ENCODE assay signal across 16 cellular contexts in genomic region chr11:299951-300735, GRCh38. TPM values are rescaled to one million over a fixed set of nuclear protein-coding genes. Genes with fewer than 3 reads are reported as not detected.
DNase-seq lines count a peak whose midpoint lies in the region; ATAC-seq, FAIRE-seq and TF ChIP-seq lines count a peak whose summit lies in the region.
"Had no signal": no experiment of that assay in that cellular context is flagged by ENCODE, and none has a peak within 500 bp of the region (broad histone marks: within the 10 kb centered on the region; RNA-seq: fewer than 3 reads in every experiment).

No MANE protein-coding gene starts in this region.

- no peak overlapping the region for H3K27ac ChIP-seq in AG04450 (ENCODE audit: low read depth, low read length)
- peak overlapping the region; percentile 63; the same call in 1 of the 2 replicates for H3K27ac ChIP-seq in GM23338 (ENCODE audit: low read depth)
- H3K27ac ChIP-seq in kidney (ENCODE audit: low read depth in 2 of 2, low read length in 2 of 2), result no peak overlapping the region
- H3K27ac ChIP-seq: transverse colon had no signal

- DNase-seq in AG04450 (ENCODE audit: low read depth, low spot score) (no peak), GM23338 (ENCODE audit: low spot score) (peak; percentile 87), astrocyte of the hippocampus (ENCODE audit: low read depth, low spot score) (peak; percentile 27), kidney (peak; percentile 81)
- no peak for DNase-seq in stimulated activated CD4-positive, alpha-beta T cell treated with anti-CD3 and anti-CD28 coated beads, Interleukin-2, amount 100 ng/mL, for 48 hours
- DNase-seq: activated CD4-positive, alpha-beta T cell treated with anti-CD3 and anti-CD28 coated beads, Interleukin-2, amount 10 ng/mL, durations not matched to agents 7 days and 5 days; central memory CD4-positive, alpha-beta T cell; NCI-H1048; transverse colon had no signal

- peak overlapping the region; percentile 65 for H3K4me2 ChIP-seq in GM23338

- H3K9ac ChIP-seq in kidney (ENCODE audit: low read length in 2 of 2), result no peak overlapping the region

- H3K9me3 ChIP-seq in AG04450 (ENCODE audit: control insufficient read depth, insufficient read depth, low read length), result peaks cover 6% of the 10 kb centered on the region; the same call in 1 of the 2 replicates
- no peaks in the 10 kb centered on the region for H3K9me3 ChIP-seq in kidney (ENCODE audit: control insufficient read depth in 1 of 2, low read length in 2 of 2)
- H3K9me3 ChIP-seq: transverse colon had no signal

- H4K20me1 ChIP-seq in GM23338 (replicated peaks; ENCODE audit: insufficient read depth), result no peaks in the 10 kb centered on the region

- H3K9me3 Mint-ChIP-seq in GM23338, result peaks cover 7% of the 10 kb centered on the region; the same call in 2 of the 3 replicates
- H3K9me3 Mint-ChIP-seq: activated CD4-positive, alpha-beta T cell treated with anti-CD3 and anti-CD28 coated beads, Interleukin-2, amount 10 ng/mL, durations not matched to agents 7 days and 5 days; neural crest cell had no signal

- intact Hi-C loops in kidney (cut with DNase I), result loop anchor here (10.0 kb wide), 1 partner anchor 55 kb away; no protein-coding TSS in a partner anchor

- ATAC-seq in GM23338 (peak; percentile 65), GM19395 (IDR thresholded peaks at IDR 0.05; ENCODE audit: unreplicated experiment) (no peak), HG03039 (IDR thresholded peaks at IDR 0.05; ENCODE audit: unreplicated experiment) (no peak), GM21786 (IDR thresholded peaks at IDR 0.05; ENCODE audit: unreplicated experiment) (no peak)

- H3K4me3 ChIP-seq in AG04450 (ENCODE audit: low read depth, low read length), result no peak overlapping the region
- no peak overlapping the region for H3K4me3 ChIP-seq in GM23338
- no peak overlapping the region for H3K4me3 ChIP-seq in kidney (ENCODE audit: low read length in 2 of 2)
- H3K4me3 ChIP-seq: transverse colon had no signal

- no peak overlapping the region for H2AFZ ChIP-seq in GM23338

- H3K4me3 Mint-ChIP-seq in GM23338, result no peak overlapping the region; the same call in 2 of the 3 replicates
- H3K4me3 Mint-ChIP-seq: activated CD4-positive, alpha-beta T cell treated with anti-CD3 and anti-CD28 coated beads, Interleukin-2, amount 10 ng/mL, durations not matched to agents 7 days and 5 days; neural crest cell had no signal

- H3K27ac Mint-ChIP-seq in GM23338, result no peak overlapping the region
- H3K27ac Mint-ChIP-seq: activated CD4-positive, alpha-beta T cell treated with anti-CD3 and anti-CD28 coated beads, Interleukin-2, amount 10 ng/mL, durations not matched to agents 7 days and 5 days had no signal

- H3K27me3 ChIP-seq in AG04450 (ENCODE audit: control insufficient read depth, insufficient read depth, low read length) (peaks cover 11% of the 10 kb centered on the region), GM23338 (ENCODE audit: insufficient read depth) (no peaks in the 10 kb centered on the region)

- peak; percentile 46 for TF ChIP-seq CTCF in AG04450 (IDR thresholded peaks at IDR 0.05; ENCODE audit: low read depth, low read length)
- TF ChIP-seq CTCF in GM23338 (conservative IDR thresholded peaks at IDR 0.05; ENCODE audit: low read depth in 2 of 2), result peak; percentile 51 to 78
- TF ChIP-seq CTCF in kidney (IDR thresholded peaks at IDR 0.05; ENCODE audit: borderline replicate concordance, extremely low read depth, insufficient read depth), result no peak

- no peaks in the 10 kb centered on the region for H3K9me2 ChIP-seq in GM23338 (ENCODE audit: insufficient read depth)

- peaks cover 11% of the 10 kb centered on the region for H3F3A ChIP-seq in GM23338 (replicated peaks; ENCODE audit: low read depth)

- H3K4me1 ChIP-seq in GM23338 (ENCODE audit: insufficient read depth), result peaks cover 43% of the 10 kb centered on the region
- no peaks in the 10 kb centered on the region for H3K4me1 ChIP-seq in kidney (ENCODE audit: control insufficient read depth in 1 of 2, insufficient read depth in 1 of 2, low read depth in 1 of 2, low read length in 2 of 2)

- H3K36me3 ChIP-seq in GM23338 (ENCODE audit: insufficient read depth), result no peaks in the 10 kb centered on the region
- H3K36me3 ChIP-seq in kidney (ENCODE audit: control insufficient read depth in 1 of 2, insufficient read depth in 2 of 2, low read length in 2 of 2), result no peaks in the 10 kb centered on the region
- H3K36me3 ChIP-seq: transverse colon had no signal

- peaks cover 38% of the 10 kb centered on the region for H3K4me1 Mint-ChIP-seq in GM23338

- FAIRE-seq in kidney (lab: Jason Lieb, UNC), result no peak
- FAIRE-seq: GM18507, H54, RCC 7860 had no signal

- no peaks in the 10 kb centered on the region for H3K79me2 ChIP-seq in GM23338 (replicated peaks; ENCODE audit: insufficient read depth)

- CTCF ChIA-PET in AG04450 (lab: Charles Lee), result interaction anchor here (0.9 kb wide), 1 partner anchor 11 kb away, joined by 3 read pairs; no protein-coding TSS in a partner anchor

- peaks cover 10% of the 10 kb centered on the region; the same call in 2 of the 3 replicates for H3K36me3 Mint-ChIP-seq in GM23338 (ENCODE audit: low read depth)

- H3K27me3 Mint-ChIP-seq in GM23338 (ENCODE audit: insufficient read depth, low read depth, poor library complexity), result peaks cover 35% of the 10 kb centered on the region

- POLR2A ChIA-PET in AG04450 (lab: Yijun Ruan, JAX), result interaction anchor here (0.5 to 0.6 kb wide), 2 partner anchors 55 to 56 kb away, joined by 3 to 7 read pairs; no protein-coding TSS in a partner anchor

TF ChIP-seq in GM23338, 12 proteins besides CTCF, POLR2A, EP300 and RAD21:
- 0 out of 2 replicates have a peak, but pooled peaks have one; percentile 8 for TF ChIP-seq POLR2AphosphoS5 (IDR thresholded peaks at IDR 0.05; ENCODE audit: low read depth)
- no peak for TF ChIP-seq JUNB (IDR thresholded peaks at IDR 0.05; ENCODE audit: unreplicated experiment)
TF ChIP-seq in GM23338: peak in this region for 1.

RNA-seq across cellular contexts. Expression of gene IFITM5, which starts 0.8 kb away (rescaled TPM):
- polyA plus RNA-seq in AG04450 (2011; rRNA removed) (not detected in 2 replicates), GM23338 (2016; fragmentation: Nextera tagmentation; extraction: Ambion mirVana) (0.42 TPM in 1 of 2 replicates, not detected in the other), kidney (ENCODE audit: insufficient read depth, low read depth, low replicate concordance) (not detected)
- not detected in 2 replicates for polyA minus RNA-seq in AG04450 (2011; rRNA and poly(A)+ RNA removed)
- not detected in 2 replicates for total RNA-seq in GM23338 (2014; rRNA removed; shearing (Covaris generic))
- total RNA-seq in kidney, result not detected
- total RNA-seq: activated CD4-positive, alpha-beta T cell treated with anti-CD3 and anti-CD28 coated beads, Interleukin-2, amount 10 ng/mL, durations not matched to agents 7 days and 5 days; neural crest cell; transverse colon had no signal

RNA-seq across cellular contexts. Expression of gene IFITM2, which starts 7.5 kb away (rescaled TPM):
- polyA plus RNA-seq in AG04450 (2011; rRNA removed) (219 and 367 TPM in 2 replicates), GM23338 (2016; fragmentation: Nextera tagmentation; extraction: Ambion mirVana) (857 and 906 TPM in 2 replicates), kidney (ENCODE audit: insufficient read depth, low read depth, low replicate concordance) (814 TPM)
- polyA minus RNA-seq in AG04450 (2011; rRNA and poly(A)+ RNA removed), result 189 and 258 TPM in 2 replicates
- 57.3 and 91.2 TPM in 2 replicates for total RNA-seq in GM23338 (2014; rRNA removed; shearing (Covaris generic))
- 1,111 TPM for total RNA-seq in kidney

RNA-seq across cellular contexts. Expression of gene PGGHG, which starts 11.2 kb away (rescaled TPM):
- polyA plus RNA-seq in AG04450 (2011; rRNA removed) (4.0 and 5.2 TPM in 2 replicates), GM23338 (2016; fragmentation: Nextera tagmentation; extraction: Ambion mirVana) (18.1 and 24.9 TPM in 2 replicates), kidney (ENCODE audit: insufficient read depth, low read depth, low replicate concordance) (16.1 TPM)
- polyA minus RNA-seq in AG04450 (2011; rRNA and poly(A)+ RNA removed), result 1.9 and 2.6 TPM in 2 replicates
- 45.4 and 55.8 TPM in 2 replicates for total RNA-seq in GM23338 (2014; rRNA removed; shearing (Covaris generic))
- 64.1 TPM for total RNA-seq in kidney

RNA-seq across cellular contexts. Expression of gene IFITM1, which starts 13.7 kb away (rescaled TPM):
- polyA plus RNA-seq in AG04450 (2011; rRNA removed) (62.1 and 81.6 TPM in 2 replicates), GM23338 (2016; fragmentation: Nextera tagmentation; extraction: Ambion mirVana) (1,180 and 1,194 TPM in 2 replicates), kidney (ENCODE audit: insufficient read depth, low read depth, low replicate concordance) (248 TPM)
- 50.6 and 68.9 TPM in 2 replicates for polyA minus RNA-seq in AG04450 (2011; rRNA and poly(A)+ RNA removed)
- total RNA-seq in GM23338 (2014; rRNA removed; shearing (Covaris generic)), result 396 and 409 TPM in 2 replicates
- 440 TPM for total RNA-seq in kidney

RNA-seq across cellular contexts. Expression of gene IFITM3, which starts 20.5 kb away (rescaled TPM):
- polyA plus RNA-seq in AG04450 (2011; rRNA removed) (426 and 760 TPM in 2 replicates), GM23338 (2016; fragmentation: Nextera tagmentation; extraction: Ambion mirVana) (829 and 840 TPM in 2 replicates), kidney (ENCODE audit: insufficient read depth, low read depth, low replicate concordance) (1,281 TPM)
- 529 and 721 TPM in 2 replicates for polyA minus RNA-seq in AG04450 (2011; rRNA and poly(A)+ RNA removed)
- 72.4 and 82.3 TPM in 2 replicates for total RNA-seq in GM23338 (2014; rRNA removed; shearing (Covaris generic))
- 1,286 TPM for total RNA-seq in kidney

Comparison
In these comparisons a context has a peak if more than half of its experiments do, and no peak if none do; other contexts are left out.
1. DNase-seq: peak in GM23338 (single experiment), astrocyte of the hippocampus (single experiment) and kidney (single experiment); none in AG04450 (single experiment) and stimulated activated CD4-positive, alpha-beta T cell treated with anti-CD3 and anti-CD28 coated beads, Interleukin-2, amount 100 ng/mL, for 48 hours (0 of 2).